ENCODE assay signal across 8 cellular contexts in the genomic region with DNA sequence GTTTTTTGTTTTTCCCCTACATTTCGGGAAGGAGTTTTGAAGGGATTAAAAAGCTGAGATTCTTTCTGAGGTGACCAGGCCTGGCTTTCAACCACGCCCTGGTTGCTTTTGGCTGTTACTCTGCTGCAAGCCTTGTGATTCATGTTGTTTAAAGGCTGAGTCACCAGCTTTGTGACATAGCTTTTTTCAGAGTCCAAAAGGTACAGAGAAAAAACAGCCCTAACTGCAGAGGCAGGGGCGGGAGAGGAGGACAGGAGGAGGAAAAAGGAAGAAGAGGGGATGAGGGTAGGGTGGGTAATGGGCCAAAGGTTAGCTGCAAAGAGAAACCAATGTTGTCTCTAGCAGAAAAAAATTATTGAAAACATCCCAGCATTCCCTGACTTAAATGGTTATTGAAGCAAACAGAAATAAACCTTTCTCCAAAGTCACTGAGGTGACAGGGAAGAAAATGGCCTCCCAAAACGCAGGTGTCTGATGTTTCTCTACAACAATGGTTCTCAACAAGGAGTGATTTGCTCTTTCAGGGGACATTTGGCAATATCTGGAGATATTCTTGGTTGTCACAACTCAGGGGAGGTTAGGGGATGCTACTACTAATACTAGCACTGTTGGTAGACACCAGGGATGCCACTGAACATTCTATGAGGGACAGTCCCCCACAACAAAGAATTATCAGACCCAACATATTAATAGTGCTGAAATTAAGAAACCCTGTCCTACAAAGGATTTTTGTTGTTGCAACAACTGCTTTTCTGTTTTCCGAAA. TPM values are rescaled to one million over a fixed set of nuclear protein-coding genes. Genes with fewer than 3 reads are reported as not detected.
DNase-seq lines count a peak whose midpoint lies in the region; ATAC-seq, FAIRE-seq and TF ChIP-seq lines count a peak whose summit lies in the region.

No MANE protein-coding gene starts in this region.

- CTCF ChIA-PET in activated CD8-positive, alpha-beta T cell treated with anti-CD3 and anti-CD28 coated beads, Interleukin-2, amount 10 ng/mL, durations not matched to agents 7 days and 5 days (lab: Charles Lee) = interaction anchor here (1.2 to 16.8 kb wide), 5 partner anchors 10 to 77 kb away, joined by 4 to 391 read pairs (median 28); partner anchors contain the start of gene BRI3BP

- peaks cover 28% of the 10 kb centered on the region for H3K36me3 Mint-ChIP-seq in activated CD8-positive, alpha-beta T cell treated with anti-CD3 and anti-CD28 coated beads, Interleukin-2, amount 10 ng/mL, durations not matched to agents 7 days and 5 days (ENCODE audit: low read depth)

- DNase-seq in activated CD4-positive, alpha-beta T cell treated with anti-CD3 and anti-CD28 coated beads for 4 hours = peak; percentile 46 to 55
- no peak for DNase-seq in activated CD4-positive, alpha-beta T cell treated with anti-CD3 and anti-CD28 coated beads for 1 hour
- DNase-seq in activated CD8-positive, alpha-beta T cell treated with anti-CD3 and anti-CD28 coated beads, Interleukin-2, amount 10 ng/mL, durations not matched to agents 7 days and 5 days = peak; percentile 53
- DNase-seq in fibroblast of the conjunctiva (ENCODE audit: low read depth) (peak; percentile 92), omental fat pad (ENCODE audit: low spot score) (no peak), D721Med (ENCODE audit: insufficient read length, low spot score) (no peak), DMS153 treated with DMSO at 0.1 percent for 48 hours (lab: John Stamatoyannopoulos, UW; ENCODE audit: unreplicated experiment) (no peak)

- peak overlapping the region; percentile 98 for H3K27ac Mint-ChIP-seq in activated CD8-positive, alpha-beta T cell treated with anti-CD3 and anti-CD28 coated beads, Interleukin-2, amount 10 ng/mL, durations not matched to agents 7 days and 5 days

- TF ChIP-seq CTCF in omental fat pad (IDR thresholded peaks at IDR 0.05) (no peak), D721Med (IDR thresholded peaks at IDR 0.05; ENCODE audit: insufficient read depth, missing control alignments) (no peak)

- no peaks in the 10 kb centered on the region for H3K27me3 Mint-ChIP-seq in activated CD8-positive, alpha-beta T cell treated with anti-CD3 and anti-CD28 coated beads, Interleukin-2, amount 10 ng/mL, durations not matched to agents 7 days and 5 days (ENCODE audit: low read depth)

- no peak for FAIRE-seq in D721Med (lab: Jason Lieb, UNC)

- no peaks in the 10 kb centered on the region for H3K9me3 Mint-ChIP-seq in activated CD8-positive, alpha-beta T cell treated with anti-CD3 and anti-CD28 coated beads, Interleukin-2, amount 10 ng/mL, durations not matched to agents 7 days and 5 days (ENCODE audit: insufficient read depth)

- POLR2A ChIA-PET in activated CD8-positive, alpha-beta T cell treated with anti-CD3 and anti-CD28 coated beads, Interleukin-2, amount 10 ng/mL, durations not matched to agents 7 days and 5 days (lab: Charles Lee) = interaction anchor here (1.6 to 7.4 kb wide), 4 partner anchors 10 to 23 kb away, joined by 6 to 134 read pairs (median 15); no protein-coding TSS in a partner anchor

- peaks cover 78% of the 10 kb centered on the region for H3K4me1 Mint-ChIP-seq in activated CD8-positive, alpha-beta T cell treated with anti-CD3 and anti-CD28 coated beads, Interleukin-2, amount 10 ng/mL, durations not matched to agents 7 days and 5 days (ENCODE audit: low read depth)

- no peak for ATAC-seq in activated CD8-positive, alpha-beta T cell treated with anti-CD3 and anti-CD28 coated beads, Interleukin-2, amount 10 ng/mL, durations not matched to agents 7 days and 5 days
- ATAC-seq in omental fat pad (ENCODE audit: low FRiP score) (peak; percentile 8), GM19324 (IDR thresholded peaks at IDR 0.05; ENCODE audit: low FRiP score, unreplicated experiment) (no peak)

- H3K4me3 Mint-ChIP-seq in activated CD8-positive, alpha-beta T cell treated with anti-CD3 and anti-CD28 coated beads, Interleukin-2, amount 10 ng/mL, durations not matched to agents 7 days and 5 days = peak overlapping the region; percentile 99

RNA-seq across cellular contexts. Expression of gene UBC, which starts 2.1 kb away (rescaled TPM):
- total RNA-seq in activated CD8-positive, alpha-beta T cell treated with anti-CD3 and anti-CD28 coated beads, Interleukin-2, amount 10 ng/mL, durations not matched to agents 7 days and 5 days = 100 to 1,000 TPM; 974 to 998 TPM
- total RNA-seq in omental fat pad = 1,000 to 10,000 TPM; 1,220 to 2,129 (median 1,369) TPM

RNA-seq across cellular contexts. Expression of gene SCARB1, which starts 52.9 kb away (rescaled TPM):
- total RNA-seq in activated CD8-positive, alpha-beta T cell treated with anti-CD3 and anti-CD28 coated beads, Interleukin-2, amount 10 ng/mL, durations not matched to agents 7 days and 5 days = 10 to 100 TPM; 12.5 to 14.6 TPM
- 10 to 100 TPM; 24.2 to 79.4 (median 59.4) TPM for total RNA-seq in omental fat pad

Comparison
In these comparisons a context has a peak if more than half of its experiments do, and no peak if none do; other contexts are left out.
1. DNase-seq: peak in activated CD4-positive, alpha-beta T cell treated with anti-CD3 and anti-CD28 coated beads for 4 hours (2 of 2), activated CD8-positive, alpha-beta T cell treated with anti-CD3 and anti-CD28 coated beads, Interleukin-2, amount 10 ng/mL, durations not matched to agents 7 days and 5 days (single experiment) and fibroblast of the conjunctiva (single experiment); none in activated CD4-positive, alpha-beta T cell treated with anti-CD3 and anti-CD28 coated beads for 1 hour (single experiment), omental fat pad (single experiment), D721Med (single experiment) and DMS153 treated with DMSO at 0.1 percent for 48 hours (single experiment).